Comparison of ENCODE assay signal across 24 cellular contexts in genomic region chr1:44034976-44035716, GRCh38. TPM values are rescaled to one million over a fixed set of nuclear protein-coding genes. Genes with fewer than 3 reads are reported as not detected.
DNase-seq lines count a peak whose midpoint lies in the region; ATAC-seq and TF ChIP-seq lines count a peak whose summit lies in the region.
"Had no signal": no experiment of that assay in that cellular context is flagged by ENCODE, and none has a peak within 500 bp of the region (broad histone marks: within the 10 kb centered on the region; RNA-seq: fewer than 3 reads in every experiment).

No MANE protein-coding gene starts in this region.

- H3K36me3 ChIP-seq in left ventricle myocardium inferior = no peaks in the 10 kb centered on the region
- H3K36me3 ChIP-seq in sigmoid colon = no peaks in the 10 kb centered on the region
- H3K36me3 ChIP-seq: gastrocnemius medialis had no signal

- BruUV-seq in Calu3 (replicated peaks; lab: Mats Ljungman, UMichigan) = no TSS peak

- no peak overlapping the region for H3K4me3 Mint-ChIP-seq in Calu3 (ENCODE audit: low read depth, unreplicated experiment)
- no peak overlapping the region for H3K4me3 Mint-ChIP-seq in activated CD8-positive, alpha-beta T cell treated with anti-CD3 and anti-CD28 coated beads, Interleukin-2, amount 10 ng/mL, durations not matched to agents 7 days and 5 days
- H3K4me3 Mint-ChIP-seq: T-helper 2 cell treated with Interferon-gamma antibody and Interleukin-4, amounts not matched to agents 5 μg/mL and 100 μg/mL, for 36 hours had no signal

- H3K9me3 Mint-ChIP-seq in Calu3 (ENCODE audit: low read depth, unreplicated experiment) = no peaks in the 10 kb centered on the region
- no peaks in the 10 kb centered on the region for H3K9me3 Mint-ChIP-seq in activated CD8-positive, alpha-beta T cell treated with anti-CD3 and anti-CD28 coated beads, Interleukin-2, amount 10 ng/mL, durations not matched to agents 7 days and 5 days (ENCODE audit: insufficient read depth)
- H3K9me3 Mint-ChIP-seq: CD4-positive, CD25-positive, alpha-beta regulatory T cell; H9; T-helper 2 cell treated with Interferon-gamma antibody and Interleukin-4, amounts not matched to agents 5 μg/mL and 100 μg/mL, for 36 hours had no signal

- H3K9me3 ChIP-seq in left ventricle myocardium inferior (replicated peaks) (no peaks in the 10 kb centered on the region), right cardiac atrium (ENCODE audit: control insufficient read depth, low read length) (no peaks in the 10 kb centered on the region), sigmoid colon (no peaks in the 10 kb centered on the region)
- H3K9me3 ChIP-seq: gastrocnemius medialis, testis had no signal

- WGBS in right cardiac atrium = 66% methylated on average over 11 of the region's 11 CpGs
- WGBS in sigmoid colon, 2 donors = 81 to 87% methylated on average over 11 of the region's 11 CpGs

- no peak overlapping the region for H3K4me3 ChIP-seq in left ventricle myocardium inferior
- H3K4me3 ChIP-seq in right cardiac atrium (ENCODE audit: low read length) = no peak overlapping the region
- no peak overlapping the region for H3K4me3 ChIP-seq in sigmoid colon
- H3K4me3 ChIP-seq: gastrocnemius medialis, testis had no signal

- no peak for ATAC-seq in right cardiac atrium
- no peak for ATAC-seq in activated CD8-positive, alpha-beta T cell treated with anti-CD3 and anti-CD28 coated beads, Interleukin-2, amount 10 ng/mL, durations not matched to agents 7 days and 5 days

- POLR2A ChIA-PET in activated CD8-positive, alpha-beta T cell treated with anti-CD3 and anti-CD28 coated beads, Interleukin-2, amount 10 ng/mL, durations not matched to agents 7 days and 5 days (lab: Charles Lee) = interaction anchor here (0.6 kb wide), 1 partner anchor 22 kb away, joined by 3 read pairs; no protein-coding TSS in a partner anchor

- H3K27ac ChIP-seq in left ventricle myocardium inferior (replicated peaks) = peak overlapping the region; percentile 50
- H3K27ac ChIP-seq in right cardiac atrium (ENCODE audit: low read length) = no peak overlapping the region
- H3K27ac ChIP-seq in layer of hippocampus (ENCODE audit: low read depth, low read length) = peak overlapping the region; percentile 75
- H3K27ac ChIP-seq in sigmoid colon = peak overlapping the region; percentile 64 to 96 (median 70)
- H3K27ac ChIP-seq: epithelial cell of prostate, KMS-11, testis had no signal

- H3K27me3 Mint-ChIP-seq in Calu3 (ENCODE audit: unreplicated experiment) = no peaks in the 10 kb centered on the region
- peaks cover 7% of the 10 kb centered on the region for H3K27me3 Mint-ChIP-seq in activated CD8-positive, alpha-beta T cell treated with anti-CD3 and anti-CD28 coated beads, Interleukin-2, amount 10 ng/mL, durations not matched to agents 7 days and 5 days (ENCODE audit: low read depth)

- H3K27ac Mint-ChIP-seq in Calu3 (ENCODE audit: unreplicated experiment) = no peak overlapping the region
- H3K27ac Mint-ChIP-seq in activated CD8-positive, alpha-beta T cell treated with anti-CD3 and anti-CD28 coated beads, Interleukin-2, amount 10 ng/mL, durations not matched to agents 7 days and 5 days = no peak overlapping the region
- H3K27ac Mint-ChIP-seq: T-helper 2 cell treated with Interferon-gamma antibody and Interleukin-4, amounts not matched to agents 5 μg/mL and 100 μg/mL, for 36 hours had no signal

- no peak for TF ChIP-seq POLR2A in sigmoid colon (IDR thresholded peaks at IDR 0.05)

- H3K4me1 Mint-ChIP-seq in Calu3 (ENCODE audit: low read depth, unreplicated experiment) = peaks cover 27% of the 10 kb centered on the region
- H3K4me1 Mint-ChIP-seq in activated CD8-positive, alpha-beta T cell treated with anti-CD3 and anti-CD28 coated beads, Interleukin-2, amount 10 ng/mL, durations not matched to agents 7 days and 5 days (ENCODE audit: low read depth) = peaks cover 17% of the 10 kb centered on the region

- DNase-seq in left ventricle myocardium inferior (no peak), right cardiac atrium (no peak), sigmoid colon (no peak), ureter (ENCODE audit: low spot score) (no peak), Calu3 (no peak), NCI-H748 (lab: John Stamatoyannopoulos, UW; ENCODE audit: unreplicated experiment) (no peak)
- no peak for DNase-seq in activated CD8-positive, alpha-beta T cell treated with anti-CD3 and anti-CD28 coated beads, Interleukin-2, amount 10 ng/mL, durations not matched to agents 7 days and 5 days
- DNase-seq: ACHN; activated CD4-positive, CD25-positive, alpha-beta regulatory T cell treated with anti-CD3 and anti-CD28 coated beads, Interleukin-2, amount 50 U/mL, for 72 hours; activated effector memory CD4-positive, alpha-beta T cell treated with Interleukin-2 at 50 U/mL for 16 hours; amniotic stem cell; DMS79; gastrocnemius medialis; NCI-H1092 treated with DMSO at 0.1 percent for 48 hours; NCI-H2107; NCI-H524 treated with DMSO at 0.1 percent for 48 hours; stimulated activated CD4-positive, alpha-beta T cell treated with anti-CD3 and anti-CD28 coated beads, Interleukin-2, amount 100 ng/mL, for 48 hours had no signal

- TF ChIP-seq CTCF in left ventricle myocardium inferior (IDR thresholded peaks at IDR 0.05; ENCODE audit: borderline replicate concordance) (no peak), sigmoid colon (IDR thresholded peaks at IDR 0.05) (no peak), Calu3 (IDR thresholded peaks at IDR 0.05; ENCODE audit: unreplicated experiment) (no peak)

- CTCF ChIA-PET in Calu3 (lab: Charles Lee) = interaction anchor here (1.0 to 2.7 kb wide), 6 partner anchors 10 to 272 kb away, joined by 3 to 32 read pairs (median 6); no protein-coding TSS in a partner anchor
- CTCF ChIA-PET in activated CD8-positive, alpha-beta T cell treated with anti-CD3 and anti-CD28 coated beads, Interleukin-2, amount 10 ng/mL, durations not matched to agents 7 days and 5 days (lab: Charles Lee) = interaction anchor here (1.3 to 7.1 kb wide), 10 partner anchors 12 to 505 kb away, joined by 3 to 107 read pairs (median 11); partner anchors contain the start of gene ATP6V0B

- H3K27me3 ChIP-seq in left ventricle myocardium inferior (ENCODE audit: low read depth) (no peaks in the 10 kb centered on the region), right cardiac atrium (ENCODE audit: control insufficient read depth, insufficient read depth) (no peaks in the 10 kb centered on the region), layer of hippocampus (ENCODE audit: control insufficient read depth, insufficient read depth, low read length) (no peaks in the 10 kb centered on the region), sigmoid colon (no peaks in the 10 kb centered on the region)
- H3K27me3 ChIP-seq: gastrocnemius medialis, testis had no signal

- H3K36me3 Mint-ChIP-seq in Calu3 (ENCODE audit: insufficient read depth, unreplicated experiment) = peaks cover 18% of the 10 kb centered on the region
- no peaks in the 10 kb centered on the region for H3K36me3 Mint-ChIP-seq in activated CD8-positive, alpha-beta T cell treated with anti-CD3 and anti-CD28 coated beads, Interleukin-2, amount 10 ng/mL, durations not matched to agents 7 days and 5 days (ENCODE audit: low read depth)
- H3K36me3 Mint-ChIP-seq: CD4-positive, CD25-positive, alpha-beta regulatory T cell had no signal

- intact Hi-C loops in left ventricle myocardium inferior (cut with micrococcal nuclease) = no loop called here
- intact Hi-C loops in right cardiac atrium (cut with DNase I) = loop anchor here in 3 of 4 donors (5.0 to 10.0 kb wide), 4 partner anchors 33 to 270 kb away; no protein-coding TSS in a partner anchor
- intact Hi-C loops in sigmoid colon (cut with DNase I) = loop anchor here (10.0 kb wide), 1 partner anchor 500 kb away; the partner anchor contains the start of gene PTPRF
- intact Hi-C loops in Calu3 (cut with micrococcal nuclease; ENCODE audit: unreplicated experiment) = no loop called here

- TF ChIP-seq EP300 in sigmoid colon (IDR thresholded peaks at IDR 0.05) = no peak

- H3K4me1 ChIP-seq in left ventricle myocardium inferior (peaks cover 39% of the 10 kb centered on the region), right cardiac atrium (ENCODE audit: control insufficient read depth, insufficient read depth, low read length) (peaks cover 9% of the 10 kb centered on the region), sigmoid colon (peaks cover 0 to 55% (median 48%) of the 10 kb centered on the region in 4 donors)

RNA-seq across cellular contexts. Expression of gene SLC6A9, which starts 3.9 kb away (rescaled TPM):
- 1.2 TPM for total RNA-seq in left ventricle myocardium inferior
- total RNA-seq in right cardiac atrium = 1 to 10 TPM in 3 of 4 donors, under 1 TPM in 1; 0.95 to 1.6 (median 1.3) TPM
- polyA plus RNA-seq in right cardiac atrium = 1.0 TPM
- total RNA-seq in sigmoid colon = 10 to 100 TPM in 2 of 4 donors, 1 to 10 TPM in 2; 5.4 to 16.6 (median 9.3) TPM
- polyA plus RNA-seq in sigmoid colon = 10 to 100 TPM in 1 of 3 donors, 1 to 10 TPM in 2; 2.4 to 24.5 (median 4.4) TPM
- 38.3 TPM for total RNA-seq in ureter
- 18.2 and 19.5 TPM in 2 replicates for total RNA-seq in Calu3 (2022)
- 1 to 10 TPM; 1.9 to 2.3 TPM for total RNA-seq in activated CD8-positive, alpha-beta T cell treated with anti-CD3 and anti-CD28 coated beads, Interleukin-2, amount 10 ng/mL, durations not matched to agents 7 days and 5 days

RNA-seq across cellular contexts. Expression of gene CCDC24, which starts 43.7 kb away (rescaled TPM):
- total RNA-seq in left ventricle myocardium inferior = 1.4 TPM
- total RNA-seq in right cardiac atrium = 1 to 10 TPM; 1.2 to 2.5 (median 1.9) TPM
- polyA plus RNA-seq in right cardiac atrium = 2.8 TPM
- total RNA-seq in sigmoid colon = 1 to 10 TPM; 2.7 to 6.6 (median 3.9) TPM
- polyA plus RNA-seq in sigmoid colon = 10 to 100 TPM; 16.7 to 19.2 (median 19.2) TPM
- total RNA-seq in ureter = 22.6 TPM
- 19.7 and 20.2 TPM in 2 replicates for total RNA-seq in Calu3 (2022)
- total RNA-seq in activated CD8-positive, alpha-beta T cell treated with anti-CD3 and anti-CD28 coated beads, Interleukin-2, amount 10 ng/mL, durations not matched to agents 7 days and 5 days = 1 to 10 TPM; 1.1 to 1.3 TPM

RNA-seq across cellular contexts. Expression of gene B4GALT2, which starts 56.1 kb away (rescaled TPM):
- total RNA-seq in left ventricle myocardium inferior = 40.3 TPM
- total RNA-seq in right cardiac atrium = 10 to 100 TPM; 30.5 to 39.1 (median 34.5) TPM
- polyA plus RNA-seq in right cardiac atrium = 29.3 TPM
- total RNA-seq in sigmoid colon = 10 to 100 TPM; 30.1 to 55.9 (median 51.1) TPM
- 10 to 100 TPM; 14.8 to 32.0 (median 26.4) TPM for polyA plus RNA-seq in sigmoid colon
- 39.7 TPM for total RNA-seq in ureter
- 47.1 and 50.9 TPM in 2 replicates for total RNA-seq in Calu3 (2022)
- 10 to 100 TPM; 20.1 to 20.2 TPM for total RNA-seq in activated CD8-positive, alpha-beta T cell treated with anti-CD3 and anti-CD28 coated beads, Interleukin-2, amount 10 ng/mL, durations not matched to agents 7 days and 5 days

Comparison
In these comparisons a context has a peak if more than half of its experiments do, and no peak if none do; other contexts are left out.
1. intact Hi-C loops: an anchor here in right cardiac atrium (5.0 to 10.0 kb wide) and sigmoid colon (10.0 kb wide); none called in left ventricle myocardium inferior and Calu3.